In genomic region chr19:3129112-3129511, GRCh38 we compare ENCODE assay signal across 9 cellular contexts. TPM values are rescaled to one million over a fixed set of nuclear protein-coding genes. Genes with fewer than 3 reads are reported as not detected.
A peak's percentile ranks its signal among the peaks of the same experiment; 100 is the strongest.
DNase-seq lines count a peak whose midpoint lies in the region; ATAC-seq and TF ChIP-seq lines count a peak whose summit lies in the region.
"Had no signal": no experiment of that assay in that cellular context is flagged by ENCODE, and none has a peak within 500 bp of the region (broad histone marks: within the 10 kb centered on the region; RNA-seq: fewer than 3 reads in every experiment).

No MANE protein-coding gene starts in this region.

- TF ChIP-seq CTCF in epithelial cell of esophagus (IDR thresholded peaks at IDR 0.05; ENCODE audit: insufficient read depth, low read depth, low read length, missing control alignments) (peak; percentile 51), testis (IDR thresholded peaks at IDR 0.05) (peak in 2 of 3 experiments; percentile 33 to 53)

- H3K4me1 ChIP-seq in testis, result no peaks in the 10 kb centered on the region

- no peaks in the 10 kb centered on the region for H3K36me3 ChIP-seq in testis (ENCODE audit: low read depth, missing control alignments)

- H3K27me3 Mint-ChIP-seq in activated T-cell treated with anti-CD3 and anti-CD28 coated beads, Interleukin-2, amount 50 U/mL, for 4 hours (ENCODE audit: low read depth), result no peaks in the 10 kb centered on the region

- H3K4me3 Mint-ChIP-seq in activated T-cell treated with anti-CD3 and anti-CD28 coated beads, Interleukin-2, amount 50 U/mL, for 4 hours, result no peak overlapping the region

- no peaks in the 10 kb centered on the region for H3K9me3 Mint-ChIP-seq in activated T-cell treated with anti-CD3 and anti-CD28 coated beads, Interleukin-2, amount 50 U/mL, for 4 hours

- peaks cover 23% of the 10 kb centered on the region for H3K4me1 Mint-ChIP-seq in activated T-cell treated with anti-CD3 and anti-CD28 coated beads, Interleukin-2, amount 50 U/mL, for 4 hours (ENCODE audit: low read depth)

- ATAC-seq in activated T-cell treated with anti-CD3 and anti-CD28 coated beads, Interleukin-2, amount 50 U/mL, for 4 hours, result no peak

- H3K27ac ChIP-seq in testis, result no peak overlapping the region

- no peak for TF ChIP-seq POLR2A in testis (IDR thresholded peaks at IDR 0.05)

- WGBS in testis, 2 donors, result 27 to 39% methylated on average over 1 of the region's 1 CpG

- H3K27me3 ChIP-seq in testis, result no peaks in the 10 kb centered on the region

- DNase-seq in activated T-cell treated with anti-CD3 and anti-CD28 coated beads for 4 hours (peak; percentile 23), NCI-H345 (lab: John Stamatoyannopoulos, UW) (peak; percentile 18), epithelial cell of esophagus (ENCODE audit: low read depth) (peak; percentile 70), testis (no peak), occipital lobe (lab: John Stamatoyannopoulos, UW) (no peak), hippocampal formation (lab: John Stamatoyannopoulos, UW) (no peak), OCI-M2 (lab: John Stamatoyannopoulos, UW; ENCODE audit: unreplicated experiment) (no peak)
- DNase-seq in activated T-cell treated with anti-CD3 and anti-CD28 coated beads, Interleukin-2, amount 50 U/mL, for 4 hours, result no peak
- DNase-seq: activated T-cell treated with anti-CD3 and anti-CD28 coated beads, Interleukin-2, amount 50 U/mL, for 1 hour had no signal

- no peaks in the 10 kb centered on the region for H3K9me3 ChIP-seq in testis

- H3K4me3 ChIP-seq in epithelial cell of esophagus (ENCODE audit: low read length) (no peak overlapping the region), testis (no peak overlapping the region)

- intact Hi-C loops in testis (cut with DNase I; ENCODE audit: low total_unique reads), result no loop called here

- H3K36me3 Mint-ChIP-seq in activated T-cell treated with anti-CD3 and anti-CD28 coated beads, Interleukin-2, amount 50 U/mL, for 4 hours (ENCODE audit: insufficient read depth), result no peaks in the 10 kb centered on the region

RNA-seq across cellular contexts. Expression of gene GNA15, which starts 6.7 kb away (rescaled TPM):
- 10 to 100 TPM in 2 of 3 donors, 1 to 10 TPM in 1; 8.8 to 19.9 (median 11.3) TPM for total RNA-seq in activated T-cell treated with anti-CD3 and anti-CD28 coated beads, Interleukin-2, amount 50 U/mL, for 4 hours
- total RNA-seq in testis (1 to 10 TPM; 2.5 to 3.6 TPM), occipital lobe (1.9 TPM)
- 4.0 TPM for polyA plus RNA-seq in testis (ENCODE audit: insufficient read depth, low read depth, low replicate concordance)

RNA-seq across cellular contexts. Expression of gene GNA11, which starts 35.0 kb away (rescaled TPM):
- 10 to 100 TPM in 2 of 3 donors, 1 to 10 TPM in 1; 8.0 to 13.5 (median 11.0) TPM for total RNA-seq in activated T-cell treated with anti-CD3 and anti-CD28 coated beads, Interleukin-2, amount 50 U/mL, for 4 hours
- total RNA-seq in testis, result 100 to 1,000 TPM; 113 to 122 TPM
- 125 TPM for polyA plus RNA-seq in testis (ENCODE audit: insufficient read depth, low read depth, low replicate concordance)
- total RNA-seq in occipital lobe, result 56.8 TPM

RNA-seq across cellular contexts. Expression of gene S1PR4, which starts 49.5 kb away (rescaled TPM):
- 10 to 100 TPM; 19.4 to 24.5 (median 23.8) TPM for total RNA-seq in activated T-cell treated with anti-CD3 and anti-CD28 coated beads, Interleukin-2, amount 50 U/mL, for 4 hours
- total RNA-seq in testis (under 1 TPM; 0.39 to 0.81 TPM), occipital lobe (0.16 TPM)
- 0.61 TPM for polyA plus RNA-seq in testis (ENCODE audit: insufficient read depth, low read depth, low replicate concordance)

RNA-seq across cellular contexts. Expression of gene NCLN, which starts 56.6 kb away (rescaled TPM):
- 100 to 1,000 TPM; 169 to 200 (median 177) TPM for total RNA-seq in activated T-cell treated with anti-CD3 and anti-CD28 coated beads, Interleukin-2, amount 50 U/mL, for 4 hours
- total RNA-seq in testis (10 to 100 TPM; 65.3 to 65.5 TPM), occipital lobe (11.9 TPM)
- polyA plus RNA-seq in testis (ENCODE audit: insufficient read depth, low read depth, low replicate concordance), result 50.2 TPM

Comparison
In these comparisons a context has a peak if more than half of its experiments do, and no peak if none do; other contexts are left out.
1. DNase-seq: peak in activated T-cell treated with anti-CD3 and anti-CD28 coated beads for 4 hours (single experiment), NCI-H345 (single experiment) and epithelial cell of esophagus (single experiment); none in activated T-cell treated with anti-CD3 and anti-CD28 coated beads, Interleukin-2, amount 50 U/mL, for 4 hours (single experiment), testis (single experiment), occipital lobe (single experiment), hippocampal formation (0 of 2) and OCI-M2 (single experiment).
2. RNA of gene S1PR4, which starts 49.5 kb away (total RNA-seq): 19.4 to 24.5 TPM in activated T-cell treated with anti-CD3 and anti-CD28 coated beads, Interleukin-2, amount 50 U/mL, for 4 hours; 0.39 to 0.81 TPM in testis and 0.16 TPM in occipital lobe (single experiment); every median in the first group is over 10 times any median in the second.